In the genomic region with DNA sequence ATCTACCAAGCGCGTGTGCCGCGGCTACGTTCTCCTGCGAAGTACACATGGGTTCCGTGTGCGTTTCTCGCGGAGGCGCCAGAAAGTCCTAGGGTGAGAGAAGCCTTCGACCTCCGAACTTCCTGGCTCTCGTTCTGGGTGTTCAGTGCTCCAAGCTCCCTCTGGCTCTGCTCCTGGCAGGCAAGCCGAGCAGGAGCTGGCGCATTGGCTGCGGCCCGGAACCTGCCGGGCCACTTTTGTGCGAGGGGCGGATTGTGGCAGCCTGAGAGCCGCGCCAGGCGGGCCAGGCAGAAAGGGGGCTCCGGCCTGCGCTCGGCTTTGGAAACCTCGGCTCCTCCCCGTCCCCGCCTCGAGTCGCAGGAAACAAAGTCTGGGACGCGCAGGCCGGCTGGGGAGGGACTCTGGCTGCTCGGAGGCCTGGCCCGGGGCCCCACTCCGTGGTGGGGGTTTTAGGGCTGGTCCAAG, we compare ENCODE assay signal across 15 cellular contexts. TPM values are rescaled to one million over a fixed set of nuclear protein-coding genes. Genes with fewer than 3 reads are reported as not detected.
DNase-seq lines count a peak whose midpoint lies in the region; ATAC-seq, FAIRE-seq and TF ChIP-seq lines count a peak whose summit lies in the region.
"Had no signal": no experiment of that assay in that cellular context is flagged by ENCODE, and none has a peak within 500 bp of the region (broad histone marks: within the 10 kb centered on the region; RNA-seq: fewer than 3 reads in every experiment).

No MANE protein-coding gene starts in this region.

- H3K36me3 Mint-ChIP-seq in activated naive CD8-positive, alpha-beta T cell treated with anti-CD3 and anti-CD28 coated beads, Interleukin-2, amount 10 ng/mL, durations not matched to agents 7 days and 5 days = peaks cover 5% of the 10 kb centered on the region
- H3K36me3 Mint-ChIP-seq in activated naive CD8-positive, alpha-beta T cell treated with anti-CD3 and anti-CD28 coated beads for 36 hours = peaks cover 2% of the 10 kb centered on the region

- H3K9me1 ChIP-seq in endothelial cell of umbilical vein (replicated peaks; ENCODE audit: control insufficient read depth, extremely low read depth, insufficient read depth, low read length) = no peaks in the 10 kb centered on the region

- H3K9me3 ChIP-seq in endothelial cell of umbilical vein (replicated peaks; ENCODE audit: control insufficient read depth, insufficient read depth, low read length) = no peaks in the 10 kb centered on the region
- H3K9me3 ChIP-seq in upper lobe of right lung = no peaks in the 10 kb centered on the region
- H3K9me3 ChIP-seq: upper lobe of left lung had no signal

- H3K4me2 ChIP-seq in endothelial cell of umbilical vein (ENCODE audit: insufficient read depth, low read length) = no peak overlapping the region

- peak overlapping the region; percentile 73 for H3K27ac Mint-ChIP-seq in activated naive CD8-positive, alpha-beta T cell treated with anti-CD3 and anti-CD28 coated beads, Interleukin-2, amount 10 ng/mL, durations not matched to agents 7 days and 5 days
- H3K27ac Mint-ChIP-seq in activated naive CD8-positive, alpha-beta T cell treated with anti-CD3 and anti-CD28 coated beads for 36 hours = no peak overlapping the region

- H3K36me3 ChIP-seq in endothelial cell of umbilical vein (ENCODE audit: control insufficient read depth in 2 of 2, extremely low read depth in 1 of 2, insufficient read depth in 2 of 2, low read length in 2 of 2) (no peaks in the 10 kb centered on the region), upper lobe of right lung (no peaks in the 10 kb centered on the region)
- H3K36me3 ChIP-seq: upper lobe of left lung had no signal

- dilution Hi-C loops in endothelial cell of umbilical vein (cut with MboI; ENCODE audit: extremely low pct_ligation_motif_present, low sequenced_read_pairs) = no loop called here

- peak; percentile 31 for DNase-seq in activated naive CD8-positive, alpha-beta T cell treated with anti-CD3 and anti-CD28 coated beads, Interleukin-2, amount 10 ng/mL, durations not matched to agents 7 days and 5 days
- DNase-seq in activated naive CD8-positive, alpha-beta T cell treated with anti-CD3 and anti-CD28 coated beads for 36 hours = no peak
- no peak for DNase-seq in endothelial cell of umbilical vein (ENCODE audit: low read depth, low spot score)
- peak; percentile 53 for DNase-seq in midbrain (lab: John Stamatoyannopoulos, UW)
- no peak for DNase-seq in upper lobe of right lung
- DNase-seq in OCI-M1 (lab: John Stamatoyannopoulos, UW) = no peak
- no peak for DNase-seq in activated CD4-positive, CD25-positive, alpha-beta regulatory T cell (lab: John Stamatoyannopoulos, UW)
- DNase-seq in NCI-H1092 treated with DMSO at 0.1 percent for 48 hours (lab: John Stamatoyannopoulos, UW) = no peak
- DNase-seq: activated CD8-positive, alpha-beta memory T cell treated with anti-CD3 and anti-CD28 coated beads, Interleukin-2, amount 50 U/mL, for 48 hours; KG1; NCI-H2081; T1000 had no signal

- ATAC-seq in activated naive CD8-positive, alpha-beta T cell treated with anti-CD3 and anti-CD28 coated beads, Interleukin-2, amount 10 ng/mL, durations not matched to agents 7 days and 5 days (ENCODE audit: low read depth) = no peak
- peak; percentile 29 for ATAC-seq in upper lobe of right lung

- H3K4me3 ChIP-seq in endothelial cell of umbilical vein (replicated peaks in 1 of 3; ENCODE audit: insufficient read depth in 1 of 3, low read depth in 1 of 3, low read length in 3 of 3) (no peak overlapping the region), upper lobe of right lung (no peak overlapping the region)
- H3K4me3 ChIP-seq: upper lobe of left lung had no signal

- H3K4me1 Mint-ChIP-seq in activated naive CD8-positive, alpha-beta T cell treated with anti-CD3 and anti-CD28 coated beads, Interleukin-2, amount 10 ng/mL, durations not matched to agents 7 days and 5 days = peaks cover 15% of the 10 kb centered on the region
- H3K4me1 Mint-ChIP-seq in activated naive CD8-positive, alpha-beta T cell treated with anti-CD3 and anti-CD28 coated beads for 36 hours = peaks cover 18% of the 10 kb centered on the region

- POLR2A ChIA-PET in activated naive CD8-positive, alpha-beta T cell treated with anti-CD3 and anti-CD28 coated beads, Interleukin-2, amount 10 ng/mL, durations not matched to agents 7 days and 5 days (lab: Charles Lee) = no interaction called here
- POLR2A ChIA-PET in endothelial cell of umbilical vein (lab: Charles Lee) = no interaction called here

- FAIRE-seq in endothelial cell of umbilical vein (lab: Jason Lieb, UNC) = no peak

- intact Hi-C loops in endothelial cell of umbilical vein (cut with micrococcal nuclease) = no loop called here
- intact Hi-C loops in upper lobe of right lung (cut with DNase I) = no loop called here

- peaks cover 81% of the 10 kb centered on the region for H3K27me3 Mint-ChIP-seq in activated naive CD8-positive, alpha-beta T cell treated with anti-CD3 and anti-CD28 coated beads, Interleukin-2, amount 10 ng/mL, durations not matched to agents 7 days and 5 days
- peaks cover 90% of the 10 kb centered on the region for H3K27me3 Mint-ChIP-seq in activated naive CD8-positive, alpha-beta T cell treated with anti-CD3 and anti-CD28 coated beads for 36 hours

- peak overlapping the region; percentile 13 for H3K4me3 Mint-ChIP-seq in activated naive CD8-positive, alpha-beta T cell treated with anti-CD3 and anti-CD28 coated beads, Interleukin-2, amount 10 ng/mL, durations not matched to agents 7 days and 5 days
- H3K4me3 Mint-ChIP-seq in activated naive CD8-positive, alpha-beta T cell treated with anti-CD3 and anti-CD28 coated beads for 36 hours = no peak overlapping the region

- peaks cover 63 to 73% of the 10 kb centered on the region in 2 experiments for H3K27me3 ChIP-seq in endothelial cell of umbilical vein (ENCODE audit: control insufficient read depth in 2 of 2, insufficient read depth in 2 of 2, low read length in 2 of 2)
- peaks cover 98% of the 10 kb centered on the region for H3K27me3 ChIP-seq in upper lobe of right lung

- TF ChIP-seq POLR2A in endothelial cell of umbilical vein (IDR thresholded peaks at IDR 0.05; ENCODE audit: low read depth, low read length) = no peak

- no TSS peak for BruUV-seq in endothelial cell of umbilical vein (replicated peaks; lab: Mats Ljungman, UMichigan)

- no peaks in the 10 kb centered on the region for H4K20me1 ChIP-seq in endothelial cell of umbilical vein (replicated peaks; ENCODE audit: control insufficient read depth, extremely low read depth, insufficient read depth, low read length)

- H2AFZ ChIP-seq in endothelial cell of umbilical vein (ENCODE audit: low read depth, low read length) = no peak overlapping the region

- no peak for TF ChIP-seq CTCF in endothelial cell of umbilical vein (IDR thresholded peaks at IDR 0.05; ENCODE audit: extremely low read depth in 1 of 2, insufficient read depth in 1 of 2, low read depth in 1 of 2, low read length in 2 of 2)
- TF ChIP-seq CTCF in upper lobe of right lung (IDR thresholded peaks at IDR 0.05) = no peak

- no peak overlapping the region for H3K27ac ChIP-seq in endothelial cell of umbilical vein (ENCODE audit: insufficient read depth, low read depth, low read length)
- no peak overlapping the region for H3K27ac ChIP-seq in upper lobe of right lung
- H3K27ac ChIP-seq: upper lobe of left lung had no signal

- CTCF ChIA-PET in endothelial cell of umbilical vein (lab: Charles Lee) = interaction anchor here (1.1 to 2.4 kb wide), 2 partner anchors 15 to 109 kb away, joined by 3 to 7 read pairs; no protein-coding TSS in a partner anchor

- H3K79me2 ChIP-seq in endothelial cell of umbilical vein (ENCODE audit: control insufficient read depth, insufficient read depth, low read length) = no peaks in the 10 kb centered on the region

- H3K4me1 ChIP-seq in endothelial cell of umbilical vein (ENCODE audit: control insufficient read depth, extremely low read depth, insufficient read depth, low read length) (no peaks in the 10 kb centered on the region), upper lobe of right lung (no peaks in the 10 kb centered on the region)

- H3K9me3 Mint-ChIP-seq in activated naive CD8-positive, alpha-beta T cell treated with anti-CD3 and anti-CD28 coated beads, Interleukin-2, amount 10 ng/mL, durations not matched to agents 7 days and 5 days = peaks cover 4% of the 10 kb centered on the region
- H3K9me3 Mint-ChIP-seq in activated naive CD8-positive, alpha-beta T cell treated with anti-CD3 and anti-CD28 coated beads for 36 hours = no peaks in the 10 kb centered on the region

- H3K9ac ChIP-seq in endothelial cell of umbilical vein (replicated peaks; ENCODE audit: extremely low read depth, insufficient read depth, low read length) = no peak overlapping the region

TF ChIP-seq in endothelial cell of umbilical vein, 7 proteins besides CTCF, POLR2A, EP300 and RAD21:
- TF ChIP-seq EZH2 (IDR thresholded peaks at IDR 0.05; ENCODE audit: borderline replicate concordance, low read depth, low read length, severe bottlenecking) = peak; percentile 75
- TF ChIP-seq, protein P1, sequence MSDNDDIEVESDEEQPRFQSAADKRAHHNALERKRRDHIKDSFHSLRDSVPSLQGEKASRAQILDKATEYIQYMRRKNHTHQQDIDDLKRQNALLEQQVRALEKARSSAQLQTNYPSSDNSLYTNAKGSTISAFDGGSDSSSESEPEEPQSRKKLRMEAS (IDR thresholded peaks at IDR 0.05; ENCODE audit: insufficient read depth, insufficient read length) = no peak

RNA-seq across cellular contexts. Expression of a gene that starts 9.6 kb away (rescaled TPM):
- not detected for total RNA-seq in activated naive CD8-positive, alpha-beta T cell treated with anti-CD3 and anti-CD28 coated beads, Interleukin-2, amount 10 ng/mL, durations not matched to agents 7 days and 5 days
- total RNA-seq in activated naive CD8-positive, alpha-beta T cell treated with anti-CD3 and anti-CD28 coated beads for 36 hours = not detected
- total RNA-seq in endothelial cell of umbilical vein = not detected in 2 replicates
- not detected in 2 replicates for polyA plus RNA-seq in endothelial cell of umbilical vein
- polyA plus RNA-seq in endothelial cell of umbilical vein (2011; cell fraction: cytosol; rRNA removed) = not detected in 2 replicates
- polyA plus RNA-seq in endothelial cell of umbilical vein (2011; cell fraction: nucleus; rRNA removed) = not detected in 2 replicates
- not detected in 2 replicates for polyA plus RNA-seq in endothelial cell of umbilical vein (2012)
- not detected in 2 replicates for polyA minus RNA-seq in endothelial cell of umbilical vein
- polyA minus RNA-seq in endothelial cell of umbilical vein (2011; cell fraction: cytosol; rRNA and poly(A)+ RNA removed) = not detected
- not detected in 2 replicates for polyA minus RNA-seq in endothelial cell of umbilical vein (2011; cell fraction: nucleus; rRNA and poly(A)+ RNA removed)
- not detected for total RNA-seq in upper lobe of right lung
- total RNA-seq: liver, pulmonary artery endothelial cell had no signal
- polyA plus RNA-seq: liver had no signal

Comparison
In these comparisons a context has a peak if more than half of its experiments do, and no peak if none do; other contexts are left out.
1. DNase-seq: peak in activated naive CD8-positive, alpha-beta T cell treated with anti-CD3 and anti-CD28 coated beads, Interleukin-2, amount 10 ng/mL, durations not matched to agents 7 days and 5 days (single experiment) and midbrain (single experiment); none in activated naive CD8-positive, alpha-beta T cell treated with anti-CD3 and anti-CD28 coated beads for 36 hours (single experiment), endothelial cell of umbilical vein (single experiment), upper lobe of right lung (single experiment), OCI-M1 (single experiment), activated CD4-positive, CD25-positive, alpha-beta regulatory T cell (0 of 4) and NCI-H1092 treated with DMSO at 0.1 percent for 48 hours (single experiment).